Comparison of ENCODE assay signal across 8 cellular contexts in the genomic region with DNA sequence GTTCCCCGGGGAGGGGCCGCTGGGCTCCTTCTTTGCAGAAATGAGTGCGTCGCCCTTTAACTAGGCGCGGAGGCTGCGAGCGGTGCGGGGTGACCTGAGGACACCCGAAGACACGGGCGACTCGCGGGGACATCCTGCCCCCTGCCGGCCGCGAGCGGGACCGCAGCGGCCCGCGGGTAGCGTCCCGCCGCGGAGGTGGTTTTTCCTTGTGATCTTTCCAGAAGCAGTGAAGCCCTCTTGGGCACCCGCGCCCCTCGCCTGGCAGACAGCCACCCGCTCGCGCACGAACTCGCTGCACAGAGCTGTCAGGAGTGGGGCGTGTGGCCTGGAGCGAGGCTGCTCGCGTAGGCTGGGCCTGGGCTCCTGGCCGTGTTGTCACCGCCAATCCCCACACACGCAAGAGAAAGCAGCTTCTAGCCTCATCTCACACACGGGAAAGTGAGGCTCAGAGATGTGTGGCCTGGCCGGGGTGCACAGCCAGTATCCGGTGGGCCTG.
A peak's percentile ranks its signal among the peaks of the same experiment; 100 is the strongest.
DNase-seq lines count a peak whose midpoint lies in the region; ATAC-seq lines count a peak whose summit lies in the region.

No MANE protein-coding gene starts in this region.

- ATAC-seq in GM18519 (IDR thresholded peaks at IDR 0.05; ENCODE audit: low FRiP score, unreplicated experiment) = peak; percentile 59
- ATAC-seq in HG03521 (IDR thresholded peaks at IDR 0.05; ENCODE audit: unreplicated experiment) = peak; percentile 63
- ATAC-seq in esophagus mucosa = peak; percentile 92
- ATAC-seq in naive B cell (ENCODE audit: low read depth in 2 of 2) = peak; percentile 82 to 88

- peak overlapping the region; percentile 74 for H3K9ac ChIP-seq in NT2/D1 (ENCODE audit: insufficient read length, low read depth)

- peaks cover 9% of the 10 kb centered on the region for H3K27me3 ChIP-seq in NT2/D1 (ENCODE audit: insufficient read depth, insufficient read length)

- DNase-seq in A172 (ENCODE audit: low spot score) (peak; percentile 11), NT2/D1 (ENCODE audit: low read depth, low spot score) (peak; percentile 33), activated T-cell treated with anti-CD3 and anti-CD28 coated beads for 24 hours (ENCODE audit: low read depth) (peak; percentile 69), naive B cell (peak; percentile 54)
- DNase-seq in stimulated activated CD8-positive, alpha-beta memory T cell treated with anti-CD3 and anti-CD28 coated beads, Interleukin-7, amount 100 ng/mL, for 24 hours (ENCODE audit: low read depth) = peak; percentile 49

- no peak overlapping the region for H3K4me3 ChIP-seq in NT2/D1 (ENCODE audit: insufficient read length, low read depth)

- H3K27me3 Mint-ChIP-seq in naive B cell = peaks cover 14 to 49% (median 43%) of the 10 kb centered on the region in 3 donors

- H3K4me3 Mint-ChIP-seq in naive B cell = peak overlapping the region in 3 of 8 donors; percentile 31 to 52 (median 33)

- H3K9me3 ChIP-seq in NT2/D1 (ENCODE audit: insufficient read depth, low read length) = no peaks in the 10 kb centered on the region

- H3K36me3 ChIP-seq in NT2/D1 (ENCODE audit: insufficient read depth, insufficient read length, low read length) = no peaks in the 10 kb centered on the region

- H3K27ac Mint-ChIP-seq in naive B cell = no peak overlapping the region

- no peaks in the 10 kb centered on the region for H3K36me3 Mint-ChIP-seq in naive B cell

- no peaks in the 10 kb centered on the region for H3K9me3 Mint-ChIP-seq in naive B cell

- peaks cover 15% of the 10 kb centered on the region for H3K4me1 ChIP-seq in NT2/D1 (ENCODE audit: insufficient read depth, insufficient read length)

- peaks cover 3 to 11% (median 6%) of the 10 kb centered on the region in 3 donors for H3K4me1 Mint-ChIP-seq in naive B cell

Comparison
In these comparisons a context has a peak if more than half of its experiments do, and no peak if none do; other contexts are left out.
1. DNase-seq: peak in every context shown above with its lines; median percentile 69 in activated T-cell treated with anti-CD3 and anti-CD28 coated beads for 24 hours; 54 in naive B cell; 49 in stimulated activated CD8-positive, alpha-beta memory T cell treated with anti-CD3 and anti-CD28 coated beads, Interleukin-7, amount 100 ng/mL, for 24 hours; 33 in NT2/D1; 11 in A172.